In genomic region chr6:140979642-140980091, GRCh38 we compare ENCODE assay signal across 14 cellular contexts.
DNase-seq lines count a peak whose midpoint lies in the region; ATAC-seq, FAIRE-seq and TF ChIP-seq lines count a peak whose summit lies in the region.
"Had no signal": no experiment of that assay in that cellular context is flagged by ENCODE, and none has a peak within 500 bp of the region (broad histone marks: within the 10 kb centered on the region; RNA-seq: fewer than 3 reads in every experiment).

No MANE protein-coding gene starts in this region.

- peak; percentile 83 for FAIRE-seq in astrocyte (lab: Jason Lieb, UNC)

- ATAC-seq in psoas muscle (peak; percentile 59 to 82 (median 65)), GM23338 (no peak)
- ATAC-seq: natural killer cell had no signal

- TF ChIP-seq CTCF in BJ (IDR thresholded peaks at IDR 0.05; ENCODE audit: insufficient read depth, low read depth, low read length) = no peak
- TF ChIP-seq CTCF in astrocyte (IDR thresholded peaks at IDR 0.05; ENCODE audit: insufficient read depth, low read depth, low read length) = no peak
- TF ChIP-seq CTCF in cardiac muscle cell (IDR thresholded peaks at IDR 0.05; ENCODE audit: low read depth, low read length) = no peak
- no peak for TF ChIP-seq CTCF in psoas muscle (IDR thresholded peaks at IDR 0.05)
- TF ChIP-seq CTCF in GM10248 (IDR thresholded peaks at IDR 0.05; ENCODE audit: control extremely low read depth, extremely low read depth, low read depth, missing control alignments) = no peak
- no peak for TF ChIP-seq CTCF in GM23338 (conservative IDR thresholded peaks at IDR 0.05; ENCODE audit: low read depth in 2 of 2)

- H3K9me3 ChIP-seq in astrocyte (ENCODE audit: insufficient read depth, low read depth, low read length) = no peaks in the 10 kb centered on the region
- no peaks in the 10 kb centered on the region for H3K9me3 ChIP-seq in cardiac muscle cell (ENCODE audit: low read depth)
- H3K9me3 ChIP-seq in psoas muscle = no peaks in the 10 kb centered on the region

- H3K27me3 Mint-ChIP-seq in astrocyte (ENCODE audit: low read depth, unreplicated experiment) (no peaks in the 10 kb centered on the region), GM23338 (ENCODE audit: insufficient read depth, low read depth, poor library complexity) (no peaks in the 10 kb centered on the region)

- peak overlapping the region; percentile 45 for H3K9ac ChIP-seq in astrocyte (ENCODE audit: low read length)

- DNase-seq in BJ (ENCODE audit: low read depth) (peak; percentile 72), astrocyte (ENCODE audit: low read depth) (peak; percentile 94), cardiac muscle cell (ENCODE audit: low read depth in 1 of 2, low spot score in 1 of 2) (peak; percentile 32 to 95), psoas muscle (peak in 1 of 2 donors; percentile 7), GM10248 (ENCODE audit: extremely low spot score) (no peak), GM23338 (ENCODE audit: low spot score) (no peak)
- DNase-seq in activated CD8-positive, alpha-beta memory T cell treated with anti-CD3 and anti-CD28 coated beads, Interleukin-2, amount 50 U/mL, for 4 hours = no peak
- DNase-seq in activated CD4-positive, alpha-beta T cell treated with anti-CD3 and anti-CD28 coated beads for 48 hours = no peak
- DNase-seq: activated gamma-delta T cell treated with Interleukin-2 at 50 U/mL for 16 hours, glutamatergic neuron, natural killer cell, NCI-H1105 treated with DMSO at 0.1 percent for 48 hours, PC-9, WERI-Rb-1 had no signal

- H3K27me3 ChIP-seq in BJ (ENCODE audit: control insufficient read depth, insufficient read depth, low read length) = no peaks in the 10 kb centered on the region
- H3K27me3 ChIP-seq in astrocyte (ENCODE audit: insufficient read depth, low read length) = no peaks in the 10 kb centered on the region
- H3K27me3 ChIP-seq in cardiac muscle cell = no peaks in the 10 kb centered on the region
- H3K27me3 ChIP-seq in psoas muscle (ENCODE audit: insufficient read depth in 3 of 3, low read length in 2 of 3) = no peaks in the 10 kb centered on the region
- no peaks in the 10 kb centered on the region for H3K27me3 ChIP-seq in GM23338 (ENCODE audit: insufficient read depth)

- H2AFZ ChIP-seq in astrocyte (ENCODE audit: low read depth, low read length) (peak overlapping the region; percentile 78), GM23338 (no peak overlapping the region; the same call in 1 of the 2 replicates)
- H2AFZ ChIP-seq: PC-9 had no signal

- H3K9me2 ChIP-seq in GM23338 (ENCODE audit: insufficient read depth) = no peaks in the 10 kb centered on the region

- POLR2A ChIA-PET in BJ (lab: Charles Lee) (no interaction called here), GM10248 (lab: Yijun Ruan, JAX) (no interaction called here)

- no peak overlapping the region for H3K4me3 ChIP-seq in BJ (ENCODE audit: low read depth, low read length)
- H3K4me3 ChIP-seq in astrocyte (ENCODE audit: insufficient read depth, low read depth, low read length) = peak overlapping the region; percentile 7
- H3K4me3 ChIP-seq in cardiac muscle cell = no peak overlapping the region
- no peak overlapping the region for H3K4me3 ChIP-seq in psoas muscle
- no peak overlapping the region for H3K4me3 ChIP-seq in GM23338
- H3K4me3 ChIP-seq: PC-9 had no signal

- H3K9me3 Mint-ChIP-seq in astrocyte (ENCODE audit: unreplicated experiment) (no peaks in the 10 kb centered on the region), GM23338 (peaks cover 6% of the 10 kb centered on the region; the same call in 1 of the 3 replicates)

- H3K27ac Mint-ChIP-seq in astrocyte (ENCODE audit: unreplicated experiment) (peak overlapping the region; percentile 54), GM23338 (no peak overlapping the region)
- H3K27ac Mint-ChIP-seq: natural killer cell had no signal

- H3K36me3 ChIP-seq in BJ (ENCODE audit: control insufficient read depth, insufficient read depth, low read length) = no peaks in the 10 kb centered on the region
- no peaks in the 10 kb centered on the region for H3K36me3 ChIP-seq in astrocyte (ENCODE audit: insufficient read depth, low read length)
- H3K36me3 ChIP-seq in cardiac muscle cell = no peaks in the 10 kb centered on the region
- no peaks in the 10 kb centered on the region for H3K36me3 ChIP-seq in psoas muscle (ENCODE audit: insufficient read depth in 1 of 2, low read depth in 1 of 2)
- no peaks in the 10 kb centered on the region for H3K36me3 ChIP-seq in GM23338 (ENCODE audit: insufficient read depth)
- H3K36me3 ChIP-seq: WERI-Rb-1 had no signal

- no peaks in the 10 kb centered on the region for H3K79me2 ChIP-seq in astrocyte (ENCODE audit: insufficient read depth, low read length)
- no peaks in the 10 kb centered on the region for H3K79me2 ChIP-seq in GM23338 (replicated peaks; ENCODE audit: insufficient read depth)

- peak overlapping the region; percentile 78 for H3K27ac ChIP-seq in astrocyte (ENCODE audit: low read depth, low read length)
- no peak overlapping the region for H3K27ac ChIP-seq in cardiac muscle cell
- H3K27ac ChIP-seq in psoas muscle = no peak overlapping the region
- no peak overlapping the region for H3K27ac ChIP-seq in GM23338 (ENCODE audit: low read depth)
- H3K27ac ChIP-seq: PC-9, WERI-Rb-1 had no signal

- peak overlapping the region; percentile 71 for H3K4me2 ChIP-seq in astrocyte (ENCODE audit: low read length)
- no peak overlapping the region for H3K4me2 ChIP-seq in GM23338
- H3K4me2 ChIP-seq: PC-9 had no signal

- CTCF ChIA-PET in BJ (lab: Yijun Ruan, JAX) (no interaction called here), GM10248 (lab: Yijun Ruan, JAX) (interaction anchor here (1.9 kb wide), 1 partner anchor 9 kb away, joined by 7 read pairs; no protein-coding TSS in a partner anchor)

- no peaks in the 10 kb centered on the region for H3K36me3 Mint-ChIP-seq in astrocyte (ENCODE audit: low read depth, unreplicated experiment)
- H3K36me3 Mint-ChIP-seq in GM23338 (ENCODE audit: low read depth) = no peaks in the 10 kb centered on the region; the same call in 2 of the 3 replicates
- H3K36me3 Mint-ChIP-seq: natural killer cell had no signal

- peaks cover 13% of the 10 kb centered on the region for H3K4me1 Mint-ChIP-seq in astrocyte (ENCODE audit: low read depth, unreplicated experiment)
- no peaks in the 10 kb centered on the region for H3K4me1 Mint-ChIP-seq in GM23338
- H3K4me1 Mint-ChIP-seq: natural killer cell had no signal

- WGBS in psoas muscle, 3 donors = 10 to 16% (median 16%) methylated on average over 4 of the region's 4 CpGs

- H3K4me3 Mint-ChIP-seq in astrocyte (ENCODE audit: unreplicated experiment) (no peak overlapping the region), GM23338 (no peak overlapping the region)
- H3K4me3 Mint-ChIP-seq: natural killer cell had no signal

- peaks cover 15% of the 10 kb centered on the region for H3K4me1 ChIP-seq in astrocyte (ENCODE audit: insufficient read depth, low read length)
- peaks cover 8% of the 10 kb centered on the region for H3K4me1 ChIP-seq in cardiac muscle cell (ENCODE audit: low read depth)
- peaks cover 6% of the 10 kb centered on the region for H3K4me1 ChIP-seq in psoas muscle
- H3K4me1 ChIP-seq in GM23338 (ENCODE audit: insufficient read depth) = no peaks in the 10 kb centered on the region

- H4K20me1 ChIP-seq in astrocyte (ENCODE audit: insufficient read depth, low read length) (no peaks in the 10 kb centered on the region), GM23338 (replicated peaks; ENCODE audit: insufficient read depth) (no peaks in the 10 kb centered on the region)

- intact Hi-C loops in psoas muscle (cut with DNase I) = no loop called here

- no peaks in the 10 kb centered on the region for H3F3A ChIP-seq in GM23338 (replicated peaks; ENCODE audit: low read depth)

TF ChIP-seq in GM23338, 12 proteins besides CTCF, POLR2A, EP300 and RAD21 (continues in another document):
- TF ChIP-seq EZH2 (IDR thresholded peaks at IDR 0.05; ENCODE audit: low read depth, unreplicated experiment) = no peak
- no peak for TF ChIP-seq JUNB (IDR thresholded peaks at IDR 0.05; ENCODE audit: unreplicated experiment)
- TF ChIP-seq NANOG (IDR thresholded peaks at IDR 0.05; ENCODE audit: borderline replicate concordance) = no peak

Comparison
In these comparisons a context has a peak if more than half of its experiments do, and no peak if none do; other contexts are left out.
1. DNase-seq: peak in BJ (single experiment), astrocyte (single experiment) and cardiac muscle cell (2 of 2); none in GM10248 (single experiment), activated CD8-positive, alpha-beta memory T cell treated with anti-CD3 and anti-CD28 coated beads, Interleukin-2, amount 50 U/mL, for 4 hours (single experiment), GM23338 (single experiment) and activated CD4-positive, alpha-beta T cell treated with anti-CD3 and anti-CD28 coated beads for 48 hours (single experiment).